Comparison of ENCODE assay signal across 12 cellular contexts in the genomic region with DNA sequence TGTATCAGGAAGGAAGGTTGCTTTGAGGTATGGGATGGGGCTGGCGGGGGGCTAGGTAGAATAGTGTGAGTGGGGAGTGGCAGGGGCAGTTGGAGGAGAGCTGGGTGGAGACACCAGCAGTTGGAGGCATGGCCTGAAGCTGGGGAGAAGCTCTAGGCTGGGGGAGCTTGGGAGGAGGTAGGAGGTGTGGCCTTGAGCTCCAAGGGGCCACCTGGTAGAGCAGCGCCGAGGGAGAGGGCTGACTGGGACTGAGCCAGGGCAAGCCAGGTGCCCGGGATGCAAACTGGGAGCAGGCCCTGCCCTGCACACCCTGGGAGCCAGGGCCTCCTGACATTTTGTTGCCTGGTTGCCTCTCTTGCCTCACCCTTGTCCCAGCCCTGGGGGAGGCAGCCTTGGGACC.
"Had no signal": no experiment of that assay in that cellular context is flagged by ENCODE, and none has a peak within 500 bp of the region (broad histone marks: within the 10 kb centered on the region; RNA-seq: fewer than 3 reads in every experiment).

No MANE protein-coding gene starts in this region.

- H3K27me3 ChIP-seq: tibial nerve had no signal

- H3K4me1 ChIP-seq: tibial nerve had no signal

- H3K36me3 ChIP-seq: tibial nerve had no signal

- ATAC-seq: activated CD8-positive, alpha-beta memory T cell treated with anti-CD3 and anti-CD28 coated beads, Interleukin-2, amount 10 ng/mL, durations not matched to agents 7 days and 5 days; activated T-cell treated with anti-CD3 and anti-CD28 coated beads, Interleukin-2, amount 50 U/mL, for 4 hours; naive thymus-derived CD4-positive, alpha-beta T cell had no signal

- H3K4me3 ChIP-seq: tibial nerve had no signal

- H3K27ac ChIP-seq: tibial nerve had no signal

- DNase-seq: activated CD4-positive, alpha-beta T cell treated with anti-CD3 and anti-CD28 coated beads, Interleukin-2, amount 50 U/mL, for 4 hours; activated CD4-positive, CD25-positive, alpha-beta regulatory T cell treated with anti-CD3 and anti-CD28 coated beads, Interleukin-2, amount 50 U/mL, for 72 hours; activated CD8-positive, alpha-beta memory T cell treated with anti-CD3 and anti-CD28 coated beads, Interleukin-2, amount 10 ng/mL, durations not matched to agents 7 days and 5 days; activated gamma-delta T cell; activated naive CD8-positive, alpha-beta T cell treated with anti-CD3 and anti-CD28 coated beads for 36 hours; activated T-cell treated with anti-CD3 and anti-CD28 coated beads, Interleukin-2, amount 50 U/mL, for 4 hours; naive thymus-derived CD4-positive, alpha-beta T cell; posterior cingulate gyrus; stimulated activated CD4-positive, alpha-beta T cell treated with anti-CD3 and anti-CD28 coated beads, Interleukin-4, amount 100 ng/mL, for 1 hour; stimulated activated CD8-positive, alpha-beta memory T cell treated with anti-CD3 and anti-CD28 coated beads, Interleukin-4, amount 100 ng/mL, for 48 hours; T-helper 9 cell had no signal
